In the genomic region with DNA sequence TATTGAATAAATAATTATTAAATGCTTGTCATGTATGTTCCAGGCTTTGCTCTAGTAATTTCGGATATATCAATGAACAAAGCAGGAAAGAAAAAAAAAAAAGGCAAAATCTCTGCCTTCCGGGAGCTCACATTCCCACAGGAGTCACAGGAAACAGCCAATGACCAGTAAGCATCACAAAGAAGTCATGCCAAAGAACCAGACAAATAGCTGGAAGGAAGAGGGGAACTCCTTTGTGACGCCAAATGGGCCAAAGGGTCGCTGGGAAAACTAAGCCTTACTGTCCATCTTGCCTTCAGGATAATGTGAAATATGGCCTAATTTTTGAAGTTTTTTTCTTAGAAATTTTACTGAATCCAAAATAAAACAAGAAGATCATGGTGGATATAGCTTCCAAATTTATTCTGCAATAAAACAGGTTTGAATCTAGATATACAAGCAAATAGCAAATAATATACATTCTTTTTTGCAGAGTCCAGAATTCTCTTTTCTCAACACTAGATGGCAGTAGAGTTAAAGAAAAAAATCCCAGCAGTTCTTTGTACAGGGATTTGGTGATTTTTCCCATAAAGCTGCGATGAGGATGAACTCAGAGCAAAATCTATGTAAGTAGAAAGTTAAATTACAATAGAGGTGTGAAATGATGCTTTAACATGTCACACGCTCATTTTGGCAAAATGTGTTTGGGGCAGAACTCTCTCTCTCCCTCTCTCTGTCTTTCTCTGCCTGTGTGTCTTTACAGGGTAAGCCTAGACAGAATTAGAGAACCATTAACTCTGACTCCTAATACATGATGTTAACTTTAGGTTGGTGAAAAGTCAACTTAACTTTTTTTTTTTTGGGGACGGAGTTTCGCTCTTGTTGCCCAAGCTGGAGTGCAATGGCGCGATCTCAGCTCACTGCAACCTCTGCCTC, we compare ENCODE assay signal across 9 cellular contexts.
DNase-seq lines count a peak whose midpoint lies in the region; ATAC-seq, FAIRE-seq and TF ChIP-seq lines count a peak whose summit lies in the region.
"Had no signal": no experiment of that assay in that cellular context is flagged by ENCODE, and none has a peak within 500 bp of the region (broad histone marks: within the 10 kb centered on the region; RNA-seq: fewer than 3 reads in every experiment).

No MANE protein-coding gene starts in this region.

- no peak overlapping the region for H3K9ac ChIP-seq in OCI-LY3 (ENCODE audit: low read length)

- CTCF ChIA-PET in AG04449 (lab: Yijun Ruan, JAX), result interaction anchor here (0.6 to 8.3 kb wide), 39 partner anchors 9 to 1398 kb away, joined by 3 to 62 read pairs (median 4); no protein-coding TSS in a partner anchor

- no peak overlapping the region for H3K4me3 ChIP-seq in AG04449 (ENCODE audit: low read depth, low read length)
- H3K4me3 ChIP-seq in OCI-LY3 (ENCODE audit: low read length), result no peak overlapping the region
- H3K4me3 ChIP-seq in esophagus muscularis mucosa, result no peak overlapping the region
- H3K4me3 ChIP-seq in pancreas, result no peak overlapping the region

- H2AFZ ChIP-seq in OCI-LY3 (ENCODE audit: low read depth, low read length), result no peak overlapping the region

- H3K27me3 ChIP-seq in OCI-LY3 (ENCODE audit: low read depth, low read length), result peaks cover 10% of the 10 kb centered on the region; the same call in 1 of the 2 replicates
- H3K27me3 ChIP-seq in esophagus muscularis mucosa, result no peaks in the 10 kb centered on the region
- H3K27me3 ChIP-seq in pancreas, result no peaks in the 10 kb centered on the region

- ATAC-seq in pancreas, result peak; percentile 48 to 86 (median 80)
- ATAC-seq in GM21423 (IDR thresholded peaks at IDR 0.05; ENCODE audit: unreplicated experiment), result no peak
- ATAC-seq in HG02884 (IDR thresholded peaks at IDR 0.05; ENCODE audit: unreplicated experiment), result no peak
- ATAC-seq in GM18517 (IDR thresholded peaks at IDR 0.05; ENCODE audit: unreplicated experiment), result no peak

- no peak for TF ChIP-seq POLR2A in esophagus muscularis mucosa (IDR thresholded peaks at IDR 0.05; ENCODE audit: low read depth)

- WGBS in esophagus muscularis mucosa, result 51% methylated on average over 8 of the region's 10 CpGs
- 45 to 54% methylated on average over 10 of the region's 10 CpGs for WGBS in pancreas, 2 donors

- TF ChIP-seq CTCF in AG04449 (IDR thresholded peaks at IDR 0.05; ENCODE audit: insufficient read depth, low read length, missing control alignments) (peak; percentile 31), GM12872 (IDR thresholded peaks at IDR 0.05; ENCODE audit: insufficient read depth, low read depth, low read length) (0 out of 3 replicates have a peak, but pooled peaks have one; percentile 33), OCI-LY3 (IDR thresholded peaks at IDR 0.05; ENCODE audit: low read depth, low read length) (peak; percentile 74), esophagus muscularis mucosa (IDR thresholded peaks at IDR 0.05) (peak; percentile 68 to 76 (median 75)), pancreas (IDR thresholded peaks at IDR 0.05) (peak; percentile 43 to 71 (median 62))

- POLR2A ChIA-PET in AG04449 (lab: Yijun Ruan, JAX), result no interaction called here

- DNase-seq in AG04449 (ENCODE audit: low read depth, low spot score) (no peak), esophagus muscularis mucosa (ENCODE audit: extremely low spot score) (no peak), pancreas (no peak)
- DNase-seq: stimulated activated naive B cell treated with anti-CD40 and anti-IgM and Interleukin-4, amounts not matched to agents 10 μg/mL and 1 μg/mL and 100 μg/mL, for 72 hours had no signal

- intact Hi-C loops in esophagus muscularis mucosa (cut with DNase I) (loop anchor here (5.0 kb wide), 1 partner anchor 913 kb away; no protein-coding TSS in a partner anchor), pancreas (cut with DNase I) (no loop called here)

- FAIRE-seq in pancreas (lab: Jason Lieb, UNC), result peak; percentile 91

- no peaks in the 10 kb centered on the region for H3K36me3 ChIP-seq in OCI-LY3 (replicated peaks; ENCODE audit: low read depth, low read length)
- no peaks in the 10 kb centered on the region for H3K36me3 ChIP-seq in esophagus muscularis mucosa
- no peaks in the 10 kb centered on the region for H3K36me3 ChIP-seq in pancreas

- no peak for TF ChIP-seq EP300 in esophagus muscularis mucosa (IDR thresholded peaks at IDR 0.05)

- no peak overlapping the region for H3K27ac ChIP-seq in OCI-LY3 (ENCODE audit: low read length)
- H3K27ac ChIP-seq in esophagus muscularis mucosa (replicated peaks in 1 of 4), result no peak overlapping the region
- no peak overlapping the region for H3K27ac ChIP-seq in pancreas

- no peak overlapping the region for H3K4me2 ChIP-seq in OCI-LY3 (ENCODE audit: low read length)

- H3K4me1 ChIP-seq in OCI-LY3 (ENCODE audit: low read length) (no peaks in the 10 kb centered on the region), esophagus muscularis mucosa (peaks cover 3 to 8% (median 7%) of the 10 kb centered on the region in 4 donors), pancreas (no peaks in the 10 kb centered on the region)

- H4K20me1 ChIP-seq in OCI-LY3 (ENCODE audit: insufficient read depth, low read length), result no peaks in the 10 kb centered on the region

- no peaks in the 10 kb centered on the region for H3K9me3 ChIP-seq in OCI-LY3 (ENCODE audit: insufficient read depth, low read length)
- H3K9me3 ChIP-seq in esophagus muscularis mucosa, result no peaks in the 10 kb centered on the region
- H3K9me3 ChIP-seq in pancreas, result no peaks in the 10 kb centered on the region

- no peaks in the 10 kb centered on the region for H3K79me2 ChIP-seq in OCI-LY3 (ENCODE audit: low read length)

Comparison
In these comparisons a context has a peak if more than half of its experiments do, and no peak if none do; other contexts are left out.
1. ATAC-seq: peak in pancreas (4 of 4); none in GM21423 (single experiment), HG02884 (single experiment) and GM18517 (single experiment).
2. Peak in every context shown above with its lines, with median percentiles within 50 percentile points of each other: CTCF ChIP-seq.